14 cellular contexts compared by ENCODE assay signal in the genomic region with DNA sequence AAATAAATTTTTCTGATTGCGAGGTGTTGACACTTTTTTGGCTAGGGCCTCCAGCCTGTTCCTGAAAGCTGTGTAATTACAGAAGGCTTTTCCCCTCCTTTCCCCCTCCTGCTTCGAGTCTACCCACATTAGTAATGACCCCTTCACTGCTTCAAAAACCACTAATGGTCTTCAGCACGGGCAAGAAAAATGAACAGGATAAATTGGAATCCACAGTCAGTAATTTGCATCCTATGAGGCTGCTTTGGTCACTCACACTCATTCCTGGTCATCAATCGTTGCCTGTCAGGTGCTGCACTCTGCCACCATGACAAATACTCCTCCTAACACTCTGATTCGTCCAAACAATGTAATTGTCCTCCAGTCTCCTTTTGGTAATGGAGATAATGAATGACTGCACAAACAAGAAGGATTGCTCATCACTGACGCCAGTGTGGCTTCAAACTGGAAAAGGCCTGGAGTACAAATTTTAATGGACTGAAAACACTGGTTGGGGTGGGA.
DNase-seq lines count a peak whose midpoint lies in the region; ATAC-seq and TF ChIP-seq lines count a peak whose summit lies in the region.
"Had no signal": no experiment of that assay in that cellular context is flagged by ENCODE, and none has a peak within 500 bp of the region (broad histone marks: within the 10 kb centered on the region; RNA-seq: fewer than 3 reads in every experiment).

No MANE protein-coding gene starts in this region.

- H3K27ac ChIP-seq in Panc1 (ENCODE audit: low read length): no peak overlapping the region
- no peak overlapping the region for H3K27ac ChIP-seq in thoracic aorta
- no peak overlapping the region for H3K27ac ChIP-seq in sigmoid colon
- H3K27ac ChIP-seq: A549 had no signal

- no peak for TF ChIP-seq POLR2A in sigmoid colon (IDR thresholded peaks at IDR 0.05)

- TF ChIP-seq CTCF in Panc1 (IDR thresholded peaks at IDR 0.05) (no peak), fibroblast of villous mesenchyme (IDR thresholded peaks at IDR 0.05; ENCODE audit: insufficient read depth, low read depth, low read length) (no peak), thoracic aorta (IDR thresholded peaks at IDR 0.05) (no peak), sigmoid colon (IDR thresholded peaks at IDR 0.05) (no peak)

- WGBS in sigmoid colon, 2 donors: 29 to 50% methylated on average over 6 of the region's 6 CpGs

- BruUV-seq in Panc1 (replicated peaks; lab: Mats Ljungman, UMichigan): no TSS peak

- H3K36me3 ChIP-seq in Panc1 (ENCODE audit: control insufficient read depth, insufficient read depth, low read length): no peaks in the 10 kb centered on the region
- peaks cover 4% of the 10 kb centered on the region for H3K36me3 ChIP-seq in thoracic aorta
- peaks cover 0 to 12% (median 0%) of the 10 kb centered on the region in 4 donors for H3K36me3 ChIP-seq in sigmoid colon

- TF ChIP-seq EP300 in sigmoid colon (IDR thresholded peaks at IDR 0.05): no peak

- no peak for ATAC-seq in Panc1
- peak; percentile 50 for ATAC-seq in thoracic aorta (ENCODE audit: insufficient number of reproducible peaks, low FRiP score, low read depth)
- ATAC-seq in HG03196 (IDR thresholded peaks at IDR 0.05; ENCODE audit: unreplicated experiment): no peak
- no peak for ATAC-seq in GM21529 (IDR thresholded peaks at IDR 0.05; ENCODE audit: unreplicated experiment)
- ATAC-seq: A549; natural killer cell treated with Interleukin-12 subunit alpha and Interleukin-12 subunit beta and Interleukin-15 and Interleukin-18, amount 100 ng/mL, for 72 hours had no signal

- in situ Hi-C loops in Panc1 (cut with HindIII; ENCODE audit: low pct_unique_long_range_greater_than_20kb, low sequenced_read_pairs): no loop called here

- H3K4me1 ChIP-seq in Panc1 (ENCODE audit: control insufficient read depth, insufficient read depth, low read length) (no peaks in the 10 kb centered on the region), thoracic aorta (ENCODE audit: control insufficient read depth in 1 of 2, low read depth in 2 of 2) (peaks cover 0 to 4% of the 10 kb centered on the region in 2 donors), sigmoid colon (peaks cover 0 to 34% (median 18%) of the 10 kb centered on the region in 4 donors)
- H3K4me1 ChIP-seq: A549 had no signal

- CTCF ChIA-PET in Panc1 (lab: Charles Lee): no interaction called here

- no peaks in the 10 kb centered on the region for H3K27me3 ChIP-seq in Panc1 (ENCODE audit: control insufficient read depth, insufficient read depth, low read length)
- no peaks in the 10 kb centered on the region for H3K27me3 ChIP-seq in thoracic aorta (replicated peaks; ENCODE audit: insufficient read depth)
- no peaks in the 10 kb centered on the region for H3K27me3 ChIP-seq in sigmoid colon

- no peaks in the 10 kb centered on the region for H3K9me3 ChIP-seq in Panc1 (ENCODE audit: control insufficient read depth, insufficient read depth, low read depth, low read length)
- no peaks in the 10 kb centered on the region for H3K9me3 ChIP-seq in thoracic aorta
- no peaks in the 10 kb centered on the region for H3K9me3 ChIP-seq in sigmoid colon
- H3K9me3 ChIP-seq: A549 had no signal

- intact Hi-C loops in Panc1 (cut with micrococcal nuclease; ENCODE audit: unreplicated experiment): no loop called here
- intact Hi-C loops in sigmoid colon (cut with DNase I): no loop called here

- no peak overlapping the region for H3K4me3 ChIP-seq in Panc1 (ENCODE audit: low read depth in 2 of 2, low read length in 2 of 2)
- no peak overlapping the region for H3K4me3 ChIP-seq in fibroblast of villous mesenchyme (ENCODE audit: low read depth, low read length)
- no peak overlapping the region for H3K4me3 ChIP-seq in thoracic aorta
- H3K4me3 ChIP-seq in sigmoid colon: no peak overlapping the region
- H3K4me3 ChIP-seq: A549 had no signal

- POLR2A ChIA-PET in Panc1 (lab: Charles Lee): no interaction called here

- DNase-seq in NCI-H187 treated with DMSO at 0.1 percent for 48 hours (lab: John Stamatoyannopoulos, UW) (peak; percentile 20), NCI-H187 (lab: John Stamatoyannopoulos, UW) (no peak), Panc1 (ENCODE audit: low read depth, low spot score) (peak; percentile 5), fibroblast of villous mesenchyme (ENCODE audit: low read depth) (peak; percentile 29), thoracic aorta (ENCODE audit: low spot score) (no peak), sigmoid colon (no peak)
- DNase-seq: central memory CD4-positive, alpha-beta T cell; hippocampal formation; NCI-H1092 treated with DMSO at 0.1 percent for 48 hours; stimulated activated CD4-positive, alpha-beta T cell treated with anti-CD3 and anti-CD28 coated beads, Interleukin-4, amount 100 ng/mL, for 24 hours had no signal

Comparison
In these comparisons a context has a peak if more than half of its experiments do, and no peak if none do; other contexts are left out.
1. DNase-seq: peak in NCI-H187 treated with DMSO at 0.1 percent for 48 hours (single experiment), Panc1 (single experiment) and fibroblast of villous mesenchyme (single experiment); none in NCI-H187 (0 of 2), thoracic aorta (single experiment) and sigmoid colon (single experiment).